Comparison of ENCODE assay signal across 8 cellular contexts in the genomic region with DNA sequence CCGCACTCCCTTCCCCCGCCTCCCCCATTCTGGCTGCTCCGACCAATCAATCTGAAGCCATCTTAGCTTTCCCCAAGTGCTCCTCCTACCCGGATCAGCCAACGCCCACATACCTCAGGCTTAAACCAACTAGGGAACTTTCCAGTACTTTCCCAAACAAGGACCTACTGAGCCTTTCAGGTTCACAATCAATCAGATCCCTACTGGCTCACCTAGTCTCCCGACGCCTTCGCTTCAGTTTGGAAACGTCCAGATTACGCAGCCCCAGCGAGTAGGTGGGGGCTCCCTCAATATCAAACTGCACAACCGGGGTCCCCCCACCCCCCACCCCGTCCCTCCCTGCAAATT. TPM values are rescaled to one million over a fixed set of nuclear protein-coding genes. Genes with fewer than 3 reads are reported as not detected.
DNase-seq lines count a peak whose midpoint lies in the region; ATAC-seq, FAIRE-seq and TF ChIP-seq lines count a peak whose summit lies in the region.

No MANE protein-coding gene starts in this region.

- H3K9me3 ChIP-seq in T-helper 17 cell (ENCODE audit: control insufficient read depth, low read length, poor library complexity, severe bottlenecking), result no peaks in the 10 kb centered on the region
- no peaks in the 10 kb centered on the region for H3K9me3 ChIP-seq in pancreas
- H3K9me3 ChIP-seq in aorta (ENCODE audit: control insufficient read depth, low read length), result no peaks in the 10 kb centered on the region

- H3K27ac ChIP-seq in pancreas (peak overlapping the region; percentile 78 to 100 (median 94)), aorta (ENCODE audit: low read depth in 1 of 2, low read length in 2 of 2) (peak overlapping the region; percentile 65 to 90)

- H3K4me1 Mint-ChIP-seq in T-helper 17 cell, result peaks cover 37% of the 10 kb centered on the region

- peaks cover 5% of the 10 kb centered on the region for H3K36me3 Mint-ChIP-seq in T-helper 17 cell (ENCODE audit: low read depth)

- H3K27me3 ChIP-seq in pancreas (no peaks in the 10 kb centered on the region), aorta (ENCODE audit: control insufficient read depth in 1 of 2, insufficient read depth in 2 of 2, low read length in 1 of 2) (no peaks in the 10 kb centered on the region)

- peak overlapping the region; percentile 88 for H3K27ac Mint-ChIP-seq in T-helper 17 cell

- H3K4me3 ChIP-seq in astrocyte of the spinal cord (ENCODE audit: low read depth, low read length) (peak overlapping the region; percentile 62), pancreas (peak overlapping the region in 3 of 4 donors; percentile 8 to 44 (median 43)), aorta (ENCODE audit: low read length in 2 of 2) (peak overlapping the region; percentile 27 to 36)

- TF ChIP-seq CTCF in astrocyte of the spinal cord (IDR thresholded peaks at IDR 0.05; ENCODE audit: low read depth, low read length) (no peak), pancreas (IDR thresholded peaks at IDR 0.05) (no peak)

- peak; percentile 68 for DNase-seq in GM12891 (ENCODE audit: insufficient read length, low spot score)
- DNase-seq in NCI-H1417 (lab: John Stamatoyannopoulos, UW), result peak; percentile 83 to 96 (median 90)
- peak; percentile 33 to 73 (median 71) for DNase-seq in T-helper 17 cell
- peak; percentile 98 for DNase-seq in astrocyte of the spinal cord (ENCODE audit: low read depth, low spot score)
- DNase-seq in left ventricle myocardium superior, result peak; percentile 94
- peak in 5 of 6 donors; percentile 93 to 97 (median 95) for DNase-seq in pancreas
- peak; percentile 98 for DNase-seq in aorta

- H3K4me1 ChIP-seq in pancreas, result peaks cover 0 to 18% (median 16%) of the 10 kb centered on the region in 3 donors
- H3K4me1 ChIP-seq in aorta (ENCODE audit: control insufficient read depth in 1 of 2, insufficient read depth in 2 of 2, low read length in 2 of 2), result peaks cover 0 to 4% of the 10 kb centered on the region in 2 donors

- ATAC-seq in T-helper 17 cell, result peak; percentile 67
- ATAC-seq in left ventricle myocardium superior, result peak; percentile 85
- peak; percentile 23 to 85 (median 65) for ATAC-seq in pancreas
- peak; percentile 87 for ATAC-seq in aorta (ENCODE audit: low FRiP score)
- ATAC-seq in HG03457 (IDR thresholded peaks at IDR 0.05; ENCODE audit: unreplicated experiment), result no peak

- no peak for TF ChIP-seq POLR2A in GM12891 (IDR thresholded peaks at IDR 0.05; ENCODE audit: low read depth, low read length)

- no peaks in the 10 kb centered on the region for H3K36me3 ChIP-seq in pancreas
- H3K36me3 ChIP-seq in aorta (ENCODE audit: control insufficient read depth in 1 of 2, insufficient read depth in 2 of 2, low read length in 1 of 2), result no peaks in the 10 kb centered on the region

- WGBS in pancreas, 2 donors, result 0% methylated on average over 13 of the region's 13 CpGs
- 0% methylated on average over 13 of the region's 13 CpGs for WGBS in aorta, 2 donors

- FAIRE-seq in GM12891 (lab: Jason Lieb, UNC), result no peak
- no peak for FAIRE-seq in pancreas (lab: Jason Lieb, UNC)

- peak overlapping the region; percentile 93 for H3K4me3 Mint-ChIP-seq in T-helper 17 cell

- in situ Hi-C loops in astrocyte of the spinal cord (cut with HindIII; ENCODE audit: low sequenced_read_pairs), result no loop called here

- no peaks in the 10 kb centered on the region for H3K27me3 Mint-ChIP-seq in T-helper 17 cell

- intact Hi-C loops in left ventricle myocardium superior (cut with micrococcal nuclease) (no loop called here), pancreas (cut with DNase I) (no loop called here), aorta (cut with DNase I) (no loop called here)

TF ChIP-seq in GM12891, 5 proteins besides CTCF, POLR2A, EP300 and RAD21:
- TF ChIP-seq POU2F2 (IDR thresholded peaks at IDR 0.05; ENCODE audit: low read depth, low read length) (no peak), SPI1 (IDR thresholded peaks at IDR 0.05; ENCODE audit: low read depth, low read length) (no peak), TAF1 (IDR thresholded peaks at IDR 0.05; ENCODE audit: low read depth, low read length) (no peak), POLR2AphosphoS5 (IDR thresholded peaks at IDR 0.05; ENCODE audit: low read depth, low read length) (no peak), PAX5 (IDR thresholded peaks at IDR 0.05; ENCODE audit: insufficient read depth, low read length, severe bottlenecking) (no peak)

RNA-seq across cellular contexts. Expression of a gene that starts 0.4 kb away (rescaled TPM):
- polyA plus RNA-seq in GM12891 (2012; ENCODE audit: low read depth, missing spikeins), result 1.1 TPM
- total RNA-seq in T-helper 17 cell (1 to 10 TPM; 3.4 to 3.5 TPM), left ventricle myocardium superior (2.0 TPM), pancreas (1 to 10 TPM in 2 of 6 donors, under 1 TPM in 4; 0.51 to 1.2 (median 0.68) TPM), aorta (1 to 10 TPM; 1.9 TPM)
- polyA plus RNA-seq in pancreas (1 to 10 TPM in 1 of 2 donors, under 1 TPM in 1; 0.46 to 1.0 TPM), aorta (1 to 10 TPM; 1.3 to 2.1 TPM)

RNA-seq across cellular contexts. Expression of a gene that starts 0.7 kb away (rescaled TPM):
- 9.6 TPM for polyA plus RNA-seq in GM12891 (2012; ENCODE audit: low read depth, missing spikeins)
- total RNA-seq in T-helper 17 cell (10 to 100 TPM; 15.1 to 20.2 TPM), left ventricle myocardium superior (341 TPM), pancreas (100 to 1,000 TPM in 1 of 6 donors, 10 to 100 TPM in 5; 18.2 to 195 (median 29.6) TPM), aorta (100 to 1,000 TPM; 194 to 454 TPM)
- polyA plus RNA-seq in pancreas (10 to 100 TPM; 51.7 to 85.0 TPM), aorta (10 to 100 TPM; 55.1 to 98.7 TPM)

RNA-seq across cellular contexts. Expression of a gene that starts 7.9 kb away (rescaled TPM):
- polyA plus RNA-seq in GM12891 (2012; ENCODE audit: low read depth, missing spikeins), result 106 TPM
- total RNA-seq in T-helper 17 cell, result 10 to 100 TPM; 20.9 to 22.5 TPM
- 20.1 TPM for total RNA-seq in left ventricle myocardium superior
- 10 to 100 TPM; 11.0 to 23.1 (median 19.0) TPM for total RNA-seq in pancreas
- 10 to 100 TPM; 25.1 to 27.3 TPM for polyA plus RNA-seq in pancreas
- total RNA-seq in aorta, result 10 to 100 TPM; 32.4 to 33.4 TPM
- polyA plus RNA-seq in aorta, result 10 to 100 TPM; 41.7 to 42.2 TPM

RNA-seq across cellular contexts. Expression of a gene that starts 12.9 kb away (rescaled TPM):
- polyA plus RNA-seq in GM12891 (2012; ENCODE audit: low read depth, missing spikeins), result 6.6 TPM
- total RNA-seq in T-helper 17 cell (10 to 100 TPM; 18.0 to 20.5 TPM), left ventricle myocardium superior (233 TPM), pancreas (100 to 1,000 TPM in 2 of 6 donors, 10 to 100 TPM in 4; 24.6 to 248 (median 43.2) TPM), aorta (100 to 1,000 TPM; 155 to 332 TPM)
- polyA plus RNA-seq in pancreas (10 to 100 TPM; 18.4 to 60.4 TPM), aorta (10 to 100 TPM; 23.2 to 61.1 TPM)

RNA-seq across cellular contexts. Expression of a gene that starts 19.1 kb away (rescaled TPM):
- 50.1 TPM for polyA plus RNA-seq in GM12891 (2012; ENCODE audit: low read depth, missing spikeins)
- total RNA-seq in T-helper 17 cell, result 10 to 100 TPM; 58.0 to 73.7 TPM
- total RNA-seq in left ventricle myocardium superior, result 22.5 TPM
- 10 to 100 TPM; 22.0 to 48.1 (median 36.2) TPM for total RNA-seq in pancreas
- 10 to 100 TPM; 35.3 to 67.3 TPM for polyA plus RNA-seq in pancreas
- 10 to 100 TPM; 44.4 to 49.6 TPM for total RNA-seq in aorta
- polyA plus RNA-seq in aorta, result 10 to 100 TPM in 1 of 2 donors, 1 to 10 TPM in 1; 9.8 to 26.4 TPM
